ENCODE assay signal across 8 cellular contexts in the genomic region with DNA sequence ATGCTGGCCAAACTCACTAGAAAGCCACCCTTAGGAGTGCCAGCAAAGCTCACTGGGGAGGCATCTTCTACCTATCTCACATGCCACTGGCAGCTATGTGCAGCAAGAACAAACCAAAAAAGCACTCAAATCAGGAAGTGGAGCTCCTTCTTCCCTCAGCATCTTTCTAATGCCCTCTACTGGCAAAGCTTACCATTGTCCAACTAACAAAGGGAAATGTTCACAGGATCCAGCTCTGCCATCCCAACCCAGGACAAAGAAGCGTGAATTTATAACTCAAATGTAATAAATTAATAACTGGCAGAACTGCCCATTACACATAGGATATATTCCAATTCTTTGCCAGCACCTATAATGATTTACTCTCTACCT. TPM values are rescaled to one million over a fixed set of nuclear protein-coding genes. Genes with fewer than 3 reads are reported as not detected.
A peak's percentile ranks its signal among the peaks of the same experiment; 100 is the strongest.
DNase-seq lines count a peak whose midpoint lies in the region; ATAC-seq and TF ChIP-seq lines count a peak whose summit lies in the region.
"Had no signal": no experiment of that assay in that cellular context is flagged by ENCODE, and none has a peak within 500 bp of the region (broad histone marks: within the 10 kb centered on the region; RNA-seq: fewer than 3 reads in every experiment).

No MANE protein-coding gene starts in this region.

- peak; percentile 64 for DNase-seq in G401 (ENCODE audit: low spot score)
- DNase-seq in HuH-7.5 (ENCODE audit: low spot score) = peak; percentile 23
- peak; percentile 18 for DNase-seq in UCSD-AML1 (lab: John Stamatoyannopoulos, UW; ENCODE audit: unreplicated experiment)
- DNase-seq in kidney epithelial cell (ENCODE audit: low read depth) = no peak
- no peak for DNase-seq in lower leg skin (ENCODE audit: low spot score in 2 of 2)
- no peak for DNase-seq in posterior vena cava (ENCODE audit: low spot score)

- 72 to 83% methylated on average over 1 of the region's 1 CpG for WGBS in lower leg skin, 2 donors

- ATAC-seq in GM21367 (IDR thresholded peaks at IDR 0.05; ENCODE audit: unreplicated experiment) = peak; percentile 78
- ATAC-seq: naive thymus-derived CD8-positive, alpha-beta T cell had no signal

- TF ChIP-seq CTCF in kidney epithelial cell (IDR thresholded peaks at IDR 0.05; ENCODE audit: insufficient read depth, low read length, poor library complexity, severe bottlenecking) (peak; percentile 62), lower leg skin (IDR thresholded peaks at IDR 0.05) (no peak)

- no peaks in the 10 kb centered on the region for H3K27me3 ChIP-seq in kidney epithelial cell (ENCODE audit: control insufficient read depth, insufficient read depth, low read length)

- in situ Hi-C loops in G401 (cut with HindIII; ENCODE audit: low sequenced_read_pairs) = no loop called here

- no peak for TF ChIP-seq POLR2A in lower leg skin (IDR thresholded peaks at IDR 0.05)

- H3K4me3 ChIP-seq in kidney epithelial cell (ENCODE audit: low read depth, low read length) (no peak overlapping the region), lower leg skin (ENCODE audit: low read depth, poor library complexity, severe bottlenecking) (no peak overlapping the region)

- H3K36me3 ChIP-seq in kidney epithelial cell (ENCODE audit: control insufficient read depth, insufficient read depth, low read length) = no peaks in the 10 kb centered on the region

- intact Hi-C loops in lower leg skin (cut with DNase I; ENCODE audit: low total_unique reads) (no loop called here), posterior vena cava (cut with DNase I) (no loop called here)

RNA-seq across cellular contexts. Expression of gene LEPR, which starts 38.9 kb away (rescaled TPM):
- 4.1 and 4.4 TPM in 2 replicates for total RNA-seq in G401 (2014; rRNA removed; shearing (Covaris generic))
- 10.2 and 11.6 TPM in 2 replicates for total RNA-seq in kidney epithelial cell
- total RNA-seq in lower leg skin = 10 to 100 TPM in 3 of 4 donors, 1 to 10 TPM in 1; 5.1 to 12.9 (median 11.0) TPM
- 10 to 100 TPM; 27.1 to 27.7 TPM for total RNA-seq in posterior vena cava

RNA-seq across cellular contexts. Expression of gene LEPROT, which starts 38.9 kb away (rescaled TPM):
- total RNA-seq in G401 (2014; rRNA removed; shearing (Covaris generic)) = 15.1 and 18.0 TPM in 2 replicates
- total RNA-seq in kidney epithelial cell (59.6 and 67.9 TPM in 2 replicates), lower leg skin (10 to 100 TPM; 28.5 to 49.2 (median 32.3) TPM), posterior vena cava (100 to 1,000 TPM in 1 of 2 donors, 10 to 100 TPM in 1; 81.3 to 105 TPM)

Comparison
In these comparisons a context has a peak if more than half of its experiments do, and no peak if none do; other contexts are left out.
1. DNase-seq: peak in G401 (single experiment), HuH-7.5 (single experiment) and UCSD-AML1 (single experiment); none in kidney epithelial cell (single experiment), lower leg skin (0 of 2) and posterior vena cava (single experiment).